In the genomic region with DNA sequence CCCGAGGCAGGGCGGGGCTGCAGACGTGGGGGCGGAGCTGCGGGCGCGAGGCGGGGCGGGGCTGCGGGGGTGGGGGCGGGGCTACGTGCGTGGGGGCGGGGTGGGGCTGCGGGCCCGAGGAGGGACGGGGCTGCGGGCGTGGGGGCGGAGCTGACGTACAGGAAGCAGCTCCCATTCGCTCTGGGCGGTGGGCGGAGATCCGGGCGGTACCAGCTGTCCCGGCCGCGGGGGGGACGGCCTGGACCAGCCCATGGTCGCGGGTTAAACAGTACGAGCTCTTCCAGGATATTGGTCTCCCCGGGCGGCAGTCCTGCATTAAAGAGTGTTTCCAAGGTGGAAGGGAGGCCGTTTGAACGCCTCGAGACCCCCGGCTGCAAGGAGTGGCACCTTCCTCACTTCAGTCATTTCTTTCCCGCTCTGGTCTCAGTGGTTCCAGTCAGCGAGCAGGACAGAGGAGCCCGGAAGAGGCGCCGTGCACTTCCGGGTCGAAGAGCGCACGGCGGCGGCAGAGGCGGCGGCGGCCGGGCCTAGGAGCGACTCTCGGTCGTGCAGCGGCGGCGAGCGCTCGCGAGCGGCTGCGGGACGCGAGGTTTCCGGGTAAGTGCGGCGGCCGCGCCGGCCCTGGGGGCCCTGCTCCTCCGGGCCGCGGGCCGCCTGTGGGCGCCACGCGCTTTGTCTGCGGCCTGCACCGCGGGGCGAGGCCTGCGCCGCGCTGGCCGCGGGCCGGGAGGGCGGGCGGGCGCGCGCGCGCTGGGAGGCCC, we compare ENCODE assay signal across 8 cellular contexts. TPM values are rescaled to one million over a fixed set of nuclear protein-coding genes. Genes with fewer than 3 reads are reported as not detected.
DNase-seq lines count a peak whose midpoint lies in the region; ATAC-seq and TF ChIP-seq lines count a peak whose summit lies in the region.

TSS of gene PHRF1 (plus strand) at position 475 of the 761 bp plus-strand sequence. CDS start 5,043 bp downstream, outside the sequence.

- peak within 1 kb of the TSS; percentile 96 for H3K4me3 ChIP-seq in Jurkat, Clone E6-1 (ENCODE audit: low read length)
- H3K4me3 ChIP-seq in PC-3 (ENCODE audit: low read length) (peak within 1 kb of the TSS; percentile 97), epithelial cell of proximal tubule (ENCODE audit: low read depth, low read length) (peak within 1 kb of the TSS; percentile 97), mucosa of rectum (ENCODE audit: low read length in 2 of 2) (peak within 1 kb of the TSS; percentile 93 to 97)

- CTCF ChIA-PET in PC-3 (lab: Charles Lee) = no interaction called here

- DNase-seq in DMS153 (lab: John Stamatoyannopoulos, UW) (peak; percentile 89), PC-3 (peak; percentile 85), activated T-cell treated with anti-CD3 and anti-CD28 coated beads for 48 hours (ENCODE audit: low read depth) (peak; percentile 89), epithelial cell of proximal tubule (ENCODE audit: low read depth) (peak; percentile 55)
- peak; percentile 89 for DNase-seq in Jurkat, Clone E6-1 (ENCODE audit: low read depth, low spot score)
- peak; percentile 91 to 96 for DNase-seq in stimulated activated CD8-positive, alpha-beta memory T cell treated with anti-CD3 and anti-CD28 coated beads, Interleukin-4, amount 100 ng/mL, for 4 hours (ENCODE audit: low read depth in 2 of 2, low spot score in 1 of 2)

- intact Hi-C loops in PC-3 (cut with micrococcal nuclease) = loop anchor here (2.0 kb wide), 1 partner anchor 39 kb away; the partner anchor contains the start of gene LRRC56

- H3K9ac ChIP-seq in PC-3 (ENCODE audit: low read length) (peak within 1 kb of the TSS; percentile 98), mucosa of rectum (ENCODE audit: low read depth in 1 of 2, low read length in 2 of 2) (peak within 1 kb of the TSS; percentile 86 to 96)

- peaks cover 24% of the 10 kb centered on the region for H3K4me1 ChIP-seq in PC-3 (ENCODE audit: insufficient read depth, low read length)
- peaks cover 20 to 29% of the 10 kb centered on the region in 2 donors for H3K4me1 ChIP-seq in mucosa of rectum (ENCODE audit: control insufficient read depth in 2 of 2, insufficient read depth in 2 of 2, low read length in 2 of 2)

- TF ChIP-seq CTCF in PC-3 (conservative IDR thresholded peaks at IDR 0.05; ENCODE audit: low read depth, low read length) (no peak), epithelial cell of proximal tubule (conservative IDR thresholded peaks at IDR 0.05; ENCODE audit: low read depth, low read length) (no peak)

- H3F3A ChIP-seq in PC-3 (ENCODE audit: low read length, unreplicated experiment) = no peaks in the 10 kb centered on the region

- POLR2A ChIA-PET in PC-3 (lab: Charles Lee; ENCODE audit: unreplicated experiment) = interaction anchor here (0.5 to 1.0 kb wide), 6 partner anchors 15 to 242 kb away, joined by 3 to 7 read pairs (median 4); partner anchors contain the start of gene RNH1

- H3K9me3 ChIP-seq in PC-3 (ENCODE audit: low read length) (no peaks in the 10 kb centered on the region), mucosa of rectum (ENCODE audit: control insufficient read depth in 2 of 2, low read length in 2 of 2) (no peaks in the 10 kb centered on the region)

- ATAC-seq in GM21619 (IDR thresholded peaks at IDR 0.05; ENCODE audit: unreplicated experiment) = peak; percentile 73
- peak; percentile 88 for ATAC-seq in PC-3

- BruUV-seq in PC-3 (replicated peaks; lab: Mats Ljungman, UMichigan) = no TSS peak

- H4K20me1 ChIP-seq in PC-3 (ENCODE audit: low read length) = peaks cover 41% of the 10 kb centered on the region

- no peaks in the 10 kb centered on the region for H3K9me2 ChIP-seq in PC-3 (replicated peaks; ENCODE audit: low read length)

- peak within 1 kb of the TSS; percentile 99 for H3K4me2 ChIP-seq in PC-3 (ENCODE audit: low read length)

- H3K27me3 ChIP-seq in PC-3 (ENCODE audit: low read length) (no peaks in the 10 kb centered on the region), mucosa of rectum (ENCODE audit: control insufficient read depth in 2 of 2, insufficient read depth in 2 of 2, low read length in 2 of 2) (peaks cover 0 to 3% of the 10 kb centered on the region in 2 donors)

- peaks cover 59% of the 10 kb centered on the region for H3K79me2 ChIP-seq in PC-3 (ENCODE audit: low read length)

- H3K27ac ChIP-seq in PC-3 (ENCODE audit: low read length) (peak within 1 kb of the TSS; percentile 88), mucosa of rectum (ENCODE audit: low read depth in 2 of 2, low read length in 2 of 2) (peak within 1 kb of the TSS; percentile 90)

- H3K36me3 ChIP-seq in PC-3 (ENCODE audit: low read depth, low read length) (peaks cover 3% of the 10 kb centered on the region; the same call in 1 of the 2 replicates), mucosa of rectum (ENCODE audit: control insufficient read depth in 2 of 2, insufficient read depth in 2 of 2, low read length in 2 of 2) (no peaks in the 10 kb centered on the region)

- H2AFZ ChIP-seq in PC-3 (ENCODE audit: low read length) = peak within 1 kb of the TSS; percentile 97

RNA-seq across cellular contexts. Expression of gene PHRF1, which starts in this region (rescaled TPM):
- 29.4 TPM for polyA plus RNA-seq in Jurkat, Clone E6-1 (2012; ENCODE audit: insufficient read depth, insufficient read length)
- total RNA-seq in PC-3 (2014; rRNA removed) (41.4 and 52.4 TPM in 2 replicates), epithelial cell of proximal tubule (24.2 and 33.5 TPM in 2 replicates)

Comparison
In these comparisons a context has a peak if more than half of its experiments do, and no peak if none do; other contexts are left out.
1. Peak in every context shown above with its lines: DNase-seq, ATAC-seq, H3K4me3 ChIP-seq and H3K27ac ChIP-seq.